12 cellular contexts compared by ENCODE assay signal in the genomic region with DNA sequence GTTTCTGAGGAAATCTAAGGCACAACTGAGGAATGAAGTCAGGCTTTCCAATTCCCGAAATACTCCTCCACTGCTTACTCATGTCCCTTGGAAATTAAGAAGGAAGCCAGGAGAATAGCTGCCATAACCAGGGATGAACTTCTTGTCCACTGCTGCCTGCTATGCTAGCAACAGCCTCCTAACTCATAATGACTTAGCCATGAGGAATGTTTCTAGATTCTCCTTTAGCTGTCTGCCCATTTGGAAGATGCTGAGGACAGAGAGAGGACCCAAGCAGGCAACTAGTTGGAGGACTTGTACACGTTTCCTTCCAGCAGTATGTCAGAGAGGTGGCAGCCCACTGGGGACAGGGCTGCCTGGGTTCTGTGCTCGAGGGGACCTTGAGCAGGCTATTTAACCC. TPM values are rescaled to one million over a fixed set of nuclear protein-coding genes. Genes with fewer than 3 reads are reported as not detected.
DNase-seq lines count a peak whose midpoint lies in the region; ATAC-seq, FAIRE-seq and TF ChIP-seq lines count a peak whose summit lies in the region.
"Had no signal": no experiment of that assay in that cellular context is flagged by ENCODE, and none has a peak within 500 bp of the region (broad histone marks: within the 10 kb centered on the region; RNA-seq: fewer than 3 reads in every experiment).

No MANE protein-coding gene starts in this region.

- peaks cover 66% of the 10 kb centered on the region for H3K4me1 ChIP-seq in ACC112 (ENCODE audit: control insufficient read depth, insufficient read depth, low read length, unreplicated experiment)
- H3K4me1 ChIP-seq in neural progenitor cell = peaks cover 17% of the 10 kb centered on the region

- H3K4me3 ChIP-seq in ACC112 (ENCODE audit: low read depth, low read length) (peak overlapping the region; percentile 80), fibroblast of pulmonary artery (replicated peaks; ENCODE audit: low read depth, low read length) (peak overlapping the region; percentile 76), neural progenitor cell (no peak overlapping the region)
- H3K4me3 ChIP-seq: BLaER1 had no signal

- peak overlapping the region; percentile 85 for H3K4me2 ChIP-seq in neural progenitor cell

- H3K36me3 ChIP-seq in ACC112 (ENCODE audit: insufficient read depth, low read length) (no peaks in the 10 kb centered on the region), neural progenitor cell (no peaks in the 10 kb centered on the region)
- H3K36me3 ChIP-seq: BLaER1 had no signal

- H3K36me3 Mint-ChIP-seq in neural progenitor cell = no peaks in the 10 kb centered on the region
- H3K36me3 Mint-ChIP-seq: activated naive CD4-positive, alpha-beta T cell treated with anti-CD3 and anti-CD28 coated beads, Interleukin-2, amount 50 U/mL, for 72 hours had no signal

- no peaks in the 10 kb centered on the region for H3K9me3 Mint-ChIP-seq in neural progenitor cell

- H3K9ac ChIP-seq in neural progenitor cell = no peak overlapping the region
- H3K9ac ChIP-seq: BLaER1 had no signal

- H3K27ac ChIP-seq in ACC112 (ENCODE audit: low read depth, low read length) = peak overlapping the region; percentile 99
- H3K27ac ChIP-seq in neural progenitor cell = peak overlapping the region; percentile 51
- H3K27ac ChIP-seq: BLaER1 had no signal

- no peaks in the 10 kb centered on the region for H3K9me3 ChIP-seq in neural progenitor cell (ENCODE audit: low read depth)
- H3K9me3 ChIP-seq: BLaER1 had no signal

- peaks cover 16% of the 10 kb centered on the region for H3F3A ChIP-seq in neural progenitor cell (ENCODE audit: low read depth)

- peaks cover 3% of the 10 kb centered on the region for H3K27me3 Mint-ChIP-seq in neural progenitor cell (ENCODE audit: insufficient read depth, low read depth)

- H3K27me3 ChIP-seq in ACC112 (ENCODE audit: insufficient read depth, low read length) (no peaks in the 10 kb centered on the region), neural progenitor cell (no peaks in the 10 kb centered on the region)
- H3K27me3 ChIP-seq: BLaER1 had no signal

- H4K20me1 ChIP-seq in neural progenitor cell (ENCODE audit: low read depth) = no peaks in the 10 kb centered on the region
- H4K20me1 ChIP-seq: BLaER1 had no signal

- H3K4me1 Mint-ChIP-seq in neural progenitor cell = peaks cover 40% of the 10 kb centered on the region

- TF ChIP-seq CTCF in fibroblast of pulmonary artery (IDR thresholded peaks at IDR 0.05; ENCODE audit: low read length, missing control alignments) (no peak), neural progenitor cell (IDR thresholded peaks at IDR 0.05) (no peak)

- no peak for ATAC-seq in GM21619 (IDR thresholded peaks at IDR 0.05; ENCODE audit: unreplicated experiment)
- ATAC-seq: activated naive CD4-positive, alpha-beta T cell treated with anti-CD3 and anti-CD28 coated beads, Interleukin-2, amount 50 U/mL, for 72 hours had no signal

- H2AFZ ChIP-seq in ACC112 (ENCODE audit: low read length, unreplicated experiment) (no peak overlapping the region), neural progenitor cell (replicated peaks) (no peak overlapping the region)

- peak overlapping the region; percentile 23 for H3K4me3 Mint-ChIP-seq in neural progenitor cell

- peak; percentile 22 for FAIRE-seq in RCC 7860 (lab: Jason Lieb, UNC)

- no peak overlapping the region for H3K27ac Mint-ChIP-seq in neural progenitor cell
- H3K27ac Mint-ChIP-seq: activated naive CD4-positive, alpha-beta T cell treated with anti-CD3 and anti-CD28 coated beads, Interleukin-2, amount 50 U/mL, for 72 hours had no signal

- H3K79me2 ChIP-seq in ACC112 (ENCODE audit: control insufficient read depth, insufficient read depth, low read length, unreplicated experiment) (peaks cover 3% of the 10 kb centered on the region), neural progenitor cell (ENCODE audit: low read depth) (no peaks in the 10 kb centered on the region)

- DNase-seq in RCC 7860 (ENCODE audit: low spot score) = peak; percentile 74
- peak; percentile 90 for DNase-seq in fibroblast of pulmonary artery (ENCODE audit: low read depth)
- no peak for DNase-seq in neural progenitor cell (ENCODE audit: low spot score)
- DNase-seq in HK-2 (ENCODE audit: unreplicated experiment) = no peak
- no peak for DNase-seq in epidermal melanocyte (ENCODE audit: insufficient read length, low spot score)
- DNase-seq in amygdala (lab: John Stamatoyannopoulos, UW) = no peak
- DNase-seq: stimulated activated naive CD4-positive, alpha-beta T cell had no signal

RNA-seq across cellular contexts. Expression of a gene that starts 0.9 kb away (rescaled TPM):
- 4.2 and 7.0 TPM in 2 replicates for total RNA-seq in neural progenitor cell (ENCODE audit: low replicate concordance)
- total RNA-seq: activated naive CD4-positive, alpha-beta T cell treated with anti-CD3 and anti-CD28 coated beads, Interleukin-2, amount 50 U/mL, for 72 hours had no signal

RNA-seq across cellular contexts. Expression of a gene that starts 15.9 kb away (rescaled TPM):
- not detected in 2 replicates for total RNA-seq in neural progenitor cell (ENCODE audit: low replicate concordance)
- total RNA-seq: activated naive CD4-positive, alpha-beta T cell treated with anti-CD3 and anti-CD28 coated beads, Interleukin-2, amount 50 U/mL, for 72 hours had no signal

RNA-seq across cellular contexts. Expression of a gene that starts 31.4 kb away (rescaled TPM):
- total RNA-seq in neural progenitor cell (ENCODE audit: low replicate concordance) = not detected in 2 replicates
- total RNA-seq: activated naive CD4-positive, alpha-beta T cell treated with anti-CD3 and anti-CD28 coated beads, Interleukin-2, amount 50 U/mL, for 72 hours; pulmonary artery endothelial cell had no signal

Comparison
In these comparisons a context has a peak if more than half of its experiments do, and no peak if none do; other contexts are left out.
1. DNase-seq: peak in RCC 7860 (single experiment) and fibroblast of pulmonary artery (single experiment); none in neural progenitor cell (single experiment), HK-2 (single experiment), epidermal melanocyte (single experiment) and amygdala (0 of 56).